In genomic region chr16:73064996-73065349, GRCh38 we compare ENCODE assay signal across 13 cellular contexts. TPM values are rescaled to one million over a fixed set of nuclear protein-coding genes. Genes with fewer than 3 reads are reported as not detected.
DNase-seq lines count a peak whose midpoint lies in the region; ATAC-seq and TF ChIP-seq lines count a peak whose summit lies in the region.
"Had no signal": no experiment of that assay in that cellular context is flagged by ENCODE, and none has a peak within 500 bp of the region (broad histone marks: within the 10 kb centered on the region; RNA-seq: fewer than 3 reads in every experiment).

No MANE protein-coding gene starts in this region.

- H3K4me1 ChIP-seq in heart left ventricle (peaks cover 3 to 88% (median 47%) of the 10 kb centered on the region in 12 donors), upper lobe of right lung (peaks cover 47% of the 10 kb centered on the region)

- H3K27me3 ChIP-seq in heart left ventricle (peaks cover 0 to 39% (median 13%) of the 10 kb centered on the region in 9 donors), upper lobe of right lung (peaks cover 44% of the 10 kb centered on the region)

- no peaks in the 10 kb centered on the region for H3K36me3 Mint-ChIP-seq in nephron (ENCODE audit: low read depth)
- H3K36me3 Mint-ChIP-seq in activated CD4-positive, alpha-beta T cell treated with anti-CD3 and anti-CD28 coated beads, Interleukin-2, amount 10 ng/mL, durations not matched to agents 7 days and 5 days (ENCODE audit: low read depth), result no peaks in the 10 kb centered on the region

- no peaks in the 10 kb centered on the region for H3K9me3 Mint-ChIP-seq in nephron
- no peaks in the 10 kb centered on the region for H3K9me3 Mint-ChIP-seq in activated CD4-positive, alpha-beta T cell treated with anti-CD3 and anti-CD28 coated beads, Interleukin-2, amount 10 ng/mL, durations not matched to agents 7 days and 5 days

- TF ChIP-seq POLR2A in heart left ventricle (IDR thresholded peaks at IDR 0.05), result no peak

- peak in 1 of 5 donors; percentile 28 for DNase-seq in heart left ventricle
- no peak for DNase-seq in cardiac septum (ENCODE audit: low spot score)
- DNase-seq in fibroblast of pulmonary artery (ENCODE audit: low read depth), result no peak
- no peak for DNase-seq in upper lobe of right lung
- no peak for DNase-seq in activated CD4-positive, alpha-beta T cell treated with anti-CD3 and anti-CD28 coated beads, Interleukin-2, amount 10 ng/mL, durations not matched to agents 7 days and 5 days
- no peak for DNase-seq in NCI-H2081 (lab: John Stamatoyannopoulos, UW)
- DNase-seq: activated CD8-positive, alpha-beta memory T cell treated with anti-CD3 and anti-CD28 coated beads, Interleukin-2, amount 50 U/mL, for 48 hours; anterior cingulate cortex; NCI-H2029; T1000 had no signal

- WGBS in heart left ventricle, 4 donors, result 10 to 47% (median 13%) methylated on average over 20 of the region's 20 CpGs

- intact Hi-C loops in heart left ventricle (cut with DNase I), result loop anchor here in 6 of 10 donors (5.0 to 10.0 kb wide), 5 partner anchors 107 to 233 kb away; no protein-coding TSS in a partner anchor
- intact Hi-C loops in cardiac septum (cut with DNase I), result loop anchor here (5.0 kb wide), 1 partner anchor 107 kb away; no protein-coding TSS in a partner anchor
- intact Hi-C loops in upper lobe of right lung (cut with DNase I), result loop anchor here (10.0 kb wide), 1 partner anchor 110 kb away; no protein-coding TSS in a partner anchor

- H3K27ac ChIP-seq in heart left ventricle (peak overlapping the region; percentile 4 to 84 (median 50)), upper lobe of right lung (peak overlapping the region; percentile 67)

- peaks cover 93% of the 10 kb centered on the region for H3K27me3 Mint-ChIP-seq in nephron (ENCODE audit: low read depth)
- H3K27me3 Mint-ChIP-seq in activated CD4-positive, alpha-beta T cell treated with anti-CD3 and anti-CD28 coated beads, Interleukin-2, amount 10 ng/mL, durations not matched to agents 7 days and 5 days, result peaks cover 82% of the 10 kb centered on the region

- peak overlapping the region; percentile 69 to 81 (median 71) for H3K4me3 Mint-ChIP-seq in nephron
- no peak overlapping the region for H3K4me3 Mint-ChIP-seq in activated CD4-positive, alpha-beta T cell treated with anti-CD3 and anti-CD28 coated beads, Interleukin-2, amount 10 ng/mL, durations not matched to agents 7 days and 5 days

- H3K27ac Mint-ChIP-seq in nephron, result peak overlapping the region; percentile 59 to 90 (median 65)
- H3K27ac Mint-ChIP-seq in activated CD4-positive, alpha-beta T cell treated with anti-CD3 and anti-CD28 coated beads, Interleukin-2, amount 10 ng/mL, durations not matched to agents 7 days and 5 days, result no peak overlapping the region

- no peaks in the 10 kb centered on the region for H3K36me3 ChIP-seq in heart left ventricle
- no peaks in the 10 kb centered on the region for H3K36me3 ChIP-seq in upper lobe of right lung

- peaks cover 76% of the 10 kb centered on the region for H3K4me1 Mint-ChIP-seq in nephron
- H3K4me1 Mint-ChIP-seq in activated CD4-positive, alpha-beta T cell treated with anti-CD3 and anti-CD28 coated beads, Interleukin-2, amount 10 ng/mL, durations not matched to agents 7 days and 5 days, result peaks cover 12% of the 10 kb centered on the region

- H3K4me3 ChIP-seq in heart left ventricle (peak overlapping the region in 10 of 12 donors; percentile 21 to 84 (median 42)), fibroblast of pulmonary artery (replicated peaks; ENCODE audit: low read depth, low read length) (peak overlapping the region; percentile 45), upper lobe of right lung (peak overlapping the region; percentile 34)
- H3K4me3 ChIP-seq: K562 had no signal

- no peak for ATAC-seq in heart left ventricle
- no peak for ATAC-seq in upper lobe of right lung
- ATAC-seq in HG03378 (IDR thresholded peaks at IDR 0.05; ENCODE audit: unreplicated experiment), result no peak
- ATAC-seq: K562 had no signal

- H3K9me3 ChIP-seq in heart left ventricle (no peaks in the 10 kb centered on the region), upper lobe of right lung (no peaks in the 10 kb centered on the region)

- CTCF ChIA-PET in activated CD4-positive, alpha-beta T cell treated with anti-CD3 and anti-CD28 coated beads, Interleukin-2, amount 10 ng/mL, durations not matched to agents 7 days and 5 days (lab: Charles Lee), result no interaction called here

- TF ChIP-seq CTCF in heart left ventricle (IDR thresholded peaks at IDR 0.05) (no peak), fibroblast of pulmonary artery (IDR thresholded peaks at IDR 0.05; ENCODE audit: low read length, missing control alignments) (no peak), nephron (IDR thresholded peaks at IDR 0.05; ENCODE audit: unreplicated experiment in 3 of 3) (no peak), upper lobe of right lung (IDR thresholded peaks at IDR 0.05) (no peak)

- POLR2A ChIA-PET in activated CD4-positive, alpha-beta T cell treated with anti-CD3 and anti-CD28 coated beads, Interleukin-2, amount 10 ng/mL, durations not matched to agents 7 days and 5 days (lab: Charles Lee), result no interaction called here

RNA-seq across cellular contexts. Expression of gene ZFHX3, which starts 17.0 kb away (rescaled TPM):
- 10 to 100 TPM in 6 of 9 donors, 1 to 10 TPM in 3; 7.8 to 21.6 (median 14.5) TPM for total RNA-seq in heart left ventricle
- polyA plus RNA-seq in heart left ventricle, result 1 to 10 TPM; 3.8 to 4.0 TPM
- total RNA-seq in cardiac septum, result 15.7 TPM
- total RNA-seq in upper lobe of right lung, result 29.0 TPM
- total RNA-seq in activated CD4-positive, alpha-beta T cell treated with anti-CD3 and anti-CD28 coated beads, Interleukin-2, amount 10 ng/mL, durations not matched to agents 7 days and 5 days, result 1 to 10 TPM; 1.5 to 1.6 TPM
